Comparison of ENCODE assay signal across 20 cellular contexts in the genomic region with DNA sequence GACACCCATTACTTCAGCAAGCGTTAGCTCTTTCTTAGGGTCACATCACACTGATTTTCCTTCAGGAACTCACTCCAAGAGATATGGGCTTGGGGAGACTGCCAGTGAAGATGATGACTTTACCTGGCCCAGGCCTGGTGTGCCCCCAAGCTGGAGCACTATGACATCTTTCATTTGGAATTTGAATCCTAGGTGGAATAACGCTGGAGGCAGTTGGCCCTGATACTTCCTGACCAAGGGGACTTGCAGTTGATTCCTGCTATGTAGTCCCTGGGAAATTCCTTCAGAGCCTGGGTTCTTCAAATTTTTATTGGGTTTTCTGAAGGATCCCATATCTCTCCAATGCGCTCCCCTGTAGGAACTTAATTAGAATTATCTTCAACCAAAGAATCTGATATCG.
DNase-seq lines count a peak whose midpoint lies in the region; ATAC-seq and FAIRE-seq lines count a peak whose summit lies in the region.
"Had no signal": no experiment of that assay in that cellular context is flagged by ENCODE, and none has a peak within 500 bp of the region (broad histone marks: within the 10 kb centered on the region; RNA-seq: fewer than 3 reads in every experiment).

No MANE protein-coding gene starts in this region.

- peaks cover 2% of the 10 kb centered on the region for H3K79me1 ChIP-seq in trophoblast cell (ENCODE audit: low read length)

- H3K79me2 ChIP-seq in trophoblast cell (ENCODE audit: control insufficient read depth, insufficient read depth, low read length, poor library complexity) = peaks cover 2% of the 10 kb centered on the region

- H3K14ac ChIP-seq in trophoblast cell (ENCODE audit: low read length) = no peak overlapping the region

- no peak overlapping the region for H3K4me2 ChIP-seq in trophoblast cell (ENCODE audit: low read length)
- H3K4me2 ChIP-seq: A549; BLaER1 treated with 17β-estradiol and CSF1 and Interleukin-3, amounts not matched to agents 10 nM and 100 nM had no signal

- no peak overlapping the region for H3K18ac ChIP-seq in trophoblast cell (ENCODE audit: low read length)

- DNase-seq in ELF-1 (ENCODE audit: low read depth, low spot score) = peak; percentile 6
- DNase-seq in M059J (ENCODE audit: low read depth) = peak; percentile 62
- peak; percentile 40 to 61 for DNase-seq in trophoblast cell
- no peak for DNase-seq in urothelium cell line (ENCODE audit: low spot score)
- DNase-seq: AML-193; Caco-2; Calu3; CD4-positive, alpha-beta T cell; CD8-positive, alpha-beta T cell; DMS79 treated with DMSO at 0.1 percent for 48 hours; GF-D8 had no signal

- peaks cover 3% of the 10 kb centered on the region for H3K9me3 ChIP-seq in trophoblast cell (ENCODE audit: insufficient read depth, low read depth, low read length)
- H3K9me3 ChIP-seq: A549; BLaER1 treated with 17β-estradiol and CSF1 and Interleukin-3, amounts not matched to agents 10 nM and 100 nM; Caco-2 had no signal

- H4K8ac ChIP-seq in trophoblast cell (ENCODE audit: low read depth, low read length) = no peak overlapping the region

- no peak overlapping the region for H2BK5ac ChIP-seq in trophoblast cell (ENCODE audit: low read depth, low read length, poor library complexity)

- no peak overlapping the region for H2BK120ac ChIP-seq in trophoblast cell (ENCODE audit: insufficient read depth, low read length, poor library complexity)

- no peak overlapping the region for H3K27ac ChIP-seq in trophoblast cell (ENCODE audit: low read depth, low read length)
- H3K27ac ChIP-seq: 22Rv1; A549; BLaER1 treated with 17β-estradiol and CSF1 and Interleukin-3, amounts not matched to agents 10 nM and 100 nM; C4-2B had no signal

- no peak overlapping the region for H2AK5ac ChIP-seq in trophoblast cell (ENCODE audit: low read length)

- H3K23ac ChIP-seq in trophoblast cell (ENCODE audit: low read length) = no peak overlapping the region

- H4K12ac ChIP-seq in trophoblast cell (ENCODE audit: low read depth, low read length) = no peak overlapping the region

- ATAC-seq in HG03196 (IDR thresholded peaks at IDR 0.05; ENCODE audit: unreplicated experiment) = no peak
- ATAC-seq: A549; CD8-positive, alpha-beta T cell had no signal

- no peak overlapping the region for H3K4me3 ChIP-seq in trophoblast cell (ENCODE audit: low read depth, low read length)
- H3K4me3 ChIP-seq: A549; BLaER1 treated with 17β-estradiol and CSF1 and Interleukin-3, amounts not matched to agents 10 nM and 100 nM had no signal

- H4K91ac ChIP-seq in trophoblast cell (ENCODE audit: low read depth, low read length) = no peak overlapping the region

- no peak overlapping the region for H2BK12ac ChIP-seq in trophoblast cell (ENCODE audit: low read length)

- peaks cover 3 to 8% of the 10 kb centered on the region in 2 experiments for H3K4me1 ChIP-seq in trophoblast cell (ENCODE audit: control insufficient read depth in 1 of 2, insufficient read depth in 2 of 2, low read length in 2 of 2)
- H3K4me1 ChIP-seq: Caco-2 had no signal

- no peak for FAIRE-seq in urothelium cell line (lab: Jason Lieb, UNC)
- FAIRE-seq: A549, D721Med, G401.6, GM12891, GM19239 had no signal

- no peaks in the 10 kb centered on the region for H3K36me3 ChIP-seq in trophoblast cell (ENCODE audit: control insufficient read depth in 1 of 2, insufficient read depth in 2 of 2, low read length in 2 of 2)
- H3K36me3 ChIP-seq: BLaER1 treated with 17β-estradiol and CSF1 and Interleukin-3, amounts not matched to agents 10 nM and 100 nM had no signal

- H3K9ac ChIP-seq in trophoblast cell (ENCODE audit: low read length) = no peak overlapping the region
- H3K9ac ChIP-seq: BLaER1 treated with 17β-estradiol and CSF1 and Interleukin-3, amounts not matched to agents 10 nM and 100 nM had no signal

- no peak overlapping the region for H2AFZ ChIP-seq in trophoblast cell (ENCODE audit: insufficient read depth, low read length, poor library complexity)

- no CpG with 5 or more reads among the region's 4 CpGs for WGBS in trophoblast cell (ENCODE audit: extremely low coverage, insufficient coverage, insufficient read length)

- H3K4ac ChIP-seq in trophoblast cell (ENCODE audit: low read depth, low read length) = no peak overlapping the region

- no peaks in the 10 kb centered on the region for H3K27me3 ChIP-seq in trophoblast cell (ENCODE audit: insufficient read depth, low read length)
